Comparison of ENCODE assay signal across 11 cellular contexts in the genomic region with DNA sequence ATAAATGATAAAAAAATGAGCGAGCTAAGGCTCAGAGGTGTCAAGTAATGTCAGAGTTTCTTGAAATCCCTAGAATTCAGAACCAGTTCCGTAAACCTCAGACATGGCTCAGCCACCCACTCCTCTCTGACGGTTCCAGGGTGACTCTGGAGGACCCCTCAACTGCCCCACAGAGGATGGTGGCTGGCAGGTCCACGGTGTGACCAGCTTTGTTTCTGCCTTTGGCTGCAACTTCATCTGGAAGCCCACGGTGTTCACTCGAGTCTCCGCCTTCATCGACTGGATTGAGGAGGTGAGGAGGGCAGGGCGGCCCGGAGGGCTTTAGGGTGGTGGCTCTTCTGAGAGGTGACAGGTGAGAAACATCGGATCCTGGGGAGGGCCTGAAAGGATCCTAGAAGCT. TPM values are rescaled to one million over a fixed set of nuclear protein-coding genes. Genes with fewer than 3 reads are reported as not detected.
"Had no signal": no experiment of that assay in that cellular context is flagged by ENCODE, and none has a peak within 500 bp of the region (broad histone marks: within the 10 kb centered on the region; RNA-seq: fewer than 3 reads in every experiment).

No MANE protein-coding gene starts in this region.

RNA-seq across cellular contexts. Expression of gene CELA3A, which starts 8.1 kb away (rescaled TPM):
- total RNA-seq: subcutaneous adipose tissue, suprapubic skin, temporal lobe, testis, thyroid gland, transverse colon, upper lobe of right lung, ureter, urinary bladder, uterus, vagina had no signal

RNA-seq across cellular contexts. Expression of gene CELA3B, which starts 32.7 kb away (rescaled TPM):
- total RNA-seq: subcutaneous adipose tissue, suprapubic skin, temporal lobe, thyroid gland, transverse colon, upper lobe of right lung, ureter, urinary bladder, vagina had no signal
